22 cellular contexts compared by ENCODE assay signal in genomic region chr2:172370821-172371455, GRCh38.
"Had no signal": no experiment of that assay in that cellular context is flagged by ENCODE, and none has a peak within 500 bp of the region (broad histone marks: within the 10 kb centered on the region; RNA-seq: fewer than 3 reads in every experiment).

No MANE protein-coding gene starts in this region.

- H3K4me3 ChIP-seq: SJSA1 had no signal

- H3K27me3 ChIP-seq: SJSA1 had no signal

- H3K36me3 ChIP-seq: SJSA1 had no signal

- FAIRE-seq: astrocyte, RCC 7860 had no signal

- DNase-seq: activated B cell treated with CpG ODN at 0.5 μM for 24 hours; activated CD4-positive, alpha-beta memory T cell treated with anti-CD3 and anti-CD28 coated beads for 36 hours; activated CD4-positive, alpha-beta T cell treated with anti-CD3 and anti-CD28 coated beads for 1 hour; activated CD4-positive, alpha-beta T cell treated with anti-CD3 and anti-CD28 coated beads, Interleukin-2, amount 10 ng/mL, durations not matched to agents 24 days and 14 days; activated CD8-positive, alpha-beta memory T cell treated with anti-CD3 and anti-CD28 coated beads for 24 hours; activated gamma-delta T cell; activated naive CD4-positive, alpha-beta T cell treated with anti-CD3 and anti-CD28 coated beads for 36 hours; activated T-cell treated with anti-CD3 and anti-CD28 coated beads, Interleukin-2, amount 50 U/mL, for 48 hours; amygdala; Kasumi-1; NCI-H1105 treated with DMSO at 0.1 percent for 48 hours; NCI-H1436 treated with DMSO at 0.1 percent for 48 hours; NCI-H187; NCI-H2081; NCI-H446; NCI-H524; PC-3; SHP77 had no signal

- ATAC-seq: activated T-helper 17 cell treated with anti-CD3 and anti-CD28 coated beads, Interleukin-2, amount 50 U/mL, for 72 hours; PC-3 had no signal

- H3K27ac ChIP-seq: SJSA1 had no signal
